In the genomic region with DNA sequence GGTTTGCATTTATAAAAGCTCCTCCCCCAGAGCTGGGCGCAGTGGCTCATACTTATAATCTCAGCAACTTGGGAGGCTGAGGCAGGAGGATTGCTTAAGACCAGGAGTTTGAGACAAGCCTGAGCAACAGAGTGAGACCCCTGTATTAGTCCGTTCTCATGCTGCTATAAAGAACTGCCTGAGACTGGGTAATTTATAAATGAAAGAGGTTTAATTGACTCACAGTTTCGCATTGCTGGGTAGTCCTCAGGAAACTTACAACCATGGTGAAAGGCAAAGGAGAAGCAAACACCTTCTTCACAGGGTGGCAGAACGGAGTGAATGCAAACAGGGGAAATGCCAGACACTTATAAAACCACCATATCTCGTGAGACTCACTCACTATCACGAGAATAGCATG, we compare ENCODE assay signal across 1 cellular context.
TF ChIP-seq lines count a peak whose summit lies in the region.

No MANE protein-coding gene starts in this region.

TF ChIP-seq in H1, 55 proteins besides CTCF, POLR2A, EP300 and RAD21:
- TF ChIP-seq POLR2AphosphoS5 (IDR thresholded peaks at IDR 0.05; ENCODE audit: low read depth, low read length): no peak
- TF ChIP-seq CEBPB (IDR thresholded peaks at IDR 0.05; ENCODE audit: low read depth, low read length): peak; percentile 15; the same call in 1 of the 2 replicates
